1 cellular context compared by ENCODE assay signal in genomic region chr12:63802012-63802608, GRCh38.
TF ChIP-seq lines count a peak whose summit lies in the region.

No MANE protein-coding gene starts in this region.

TF ChIP-seq in liver, 16 proteins besides CTCF, POLR2A, EP300 and RAD21 (continued from another document):
- TF ChIP-seq ZBTB33 (IDR thresholded peaks at IDR 0.05) (no peak), NR2F2 (IDR thresholded peaks at IDR 0.05) (no peak), FOXA1 (IDR thresholded peaks at IDR 0.05) (no peak), FOXA2 (IDR thresholded peaks at IDR 0.05) (no peak), TAF1 (conservative IDR thresholded peaks at IDR 0.05) (no peak), GABPA (IDR thresholded peaks at IDR 0.05 in 1 of 2, conservative IDR thresholded peaks at IDR 0.05 in 1 of 2) (no peak), HNF4G (IDR thresholded peaks at IDR 0.05) (no peak), SP1 (IDR thresholded peaks at IDR 0.05) (no peak), HNF4A (conservative IDR thresholded peaks at IDR 0.05) (no peak), ATF3 (IDR thresholded peaks at IDR 0.05) (no peak), REST (IDR thresholded peaks at IDR 0.05) (no peak), EGR1 (IDR thresholded peaks at IDR 0.05; ENCODE audit: low read depth in 2 of 2) (no peak), MAX (IDR thresholded peaks at IDR 0.05) (no peak), YY1 (IDR thresholded peaks at IDR 0.05) (no peak)
